12 cellular contexts compared by ENCODE assay signal in genomic region chr20:34706022-34706875, GRCh38. TPM values are rescaled to one million over a fixed set of nuclear protein-coding genes. Genes with fewer than 3 reads are reported as not detected.
DNase-seq lines count a peak whose midpoint lies in the region; ATAC-seq, FAIRE-seq and TF ChIP-seq lines count a peak whose summit lies in the region.
"Had no signal": no experiment of that assay in that cellular context is flagged by ENCODE, and none has a peak within 500 bp of the region (broad histone marks: within the 10 kb centered on the region; RNA-seq: fewer than 3 reads in every experiment).

No MANE protein-coding gene starts in this region.

- H3K79me2 ChIP-seq in PC-9 (ENCODE audit: low read depth), result no peaks in the 10 kb centered on the region

- CTCF ChIA-PET in PC-9 (lab: Charles Lee), result no interaction called here

- H3K27me3 ChIP-seq in PC-9 (ENCODE audit: insufficient read depth, low read depth) (no peaks in the 10 kb centered on the region), esophagus squamous epithelium (no peaks in the 10 kb centered on the region), pancreas (no peaks in the 10 kb centered on the region)

- H3K9me3 ChIP-seq in PC-9 (ENCODE audit: insufficient read depth, low read depth) (no peaks in the 10 kb centered on the region), esophagus squamous epithelium (no peaks in the 10 kb centered on the region), pancreas (no peaks in the 10 kb centered on the region)

- no peak for FAIRE-seq in pancreas (lab: Jason Lieb, UNC)
- FAIRE-seq: endometrium had no signal

- H3K4me1 ChIP-seq in PC-9 (replicated peaks; ENCODE audit: insufficient read depth) (peaks cover 34% of the 10 kb centered on the region), esophagus squamous epithelium (peaks cover 16 to 72% (median 26%) of the 10 kb centered on the region in 3 donors), pancreas (peaks cover 0 to 11% (median 0%) of the 10 kb centered on the region in 3 donors)

- intact Hi-C loops in PC-9 (cut with micrococcal nuclease; ENCODE audit: unreplicated experiment), result loop anchor here (5.0 kb wide), 1 partner anchor 514 kb away; no protein-coding TSS in a partner anchor
- intact Hi-C loops in esophagus squamous epithelium (cut with DNase I), result loop anchor here (5.0 kb wide), 1 partner anchor 124 kb away; no protein-coding TSS in a partner anchor
- intact Hi-C loops in pancreas (cut with DNase I), result loop anchor here in 1 of 3 donors (10.0 kb wide), 1 partner anchor 161 kb away; no protein-coding TSS in a partner anchor

- no peaks in the 10 kb centered on the region for H3K9me2 ChIP-seq in PC-9 (ENCODE audit: insufficient read depth)

- H3K36me3 ChIP-seq in PC-9 (ENCODE audit: low read depth) (no peaks in the 10 kb centered on the region), esophagus squamous epithelium (peaks cover 0 to 12% (median 0%) of the 10 kb centered on the region in 3 donors), pancreas (no peaks in the 10 kb centered on the region)

- TF ChIP-seq CTCF in 22Rv1 (IDR thresholded peaks at IDR 0.05), result no peak
- no peak for TF ChIP-seq CTCF in PC-9 (conservative IDR thresholded peaks at IDR 0.05)
- TF ChIP-seq CTCF in esophagus squamous epithelium (IDR thresholded peaks at IDR 0.05), result no peak
- TF ChIP-seq CTCF in pancreas (IDR thresholded peaks at IDR 0.05), result no peak
- TF ChIP-seq CTCF in omental fat pad (IDR thresholded peaks at IDR 0.05), result no peak

- no TSS peak for BruUV-seq in PC-9 (replicated peaks; lab: Mats Ljungman, UMichigan)

- H4K20me1 ChIP-seq in PC-9 (ENCODE audit: insufficient read depth), result no peaks in the 10 kb centered on the region; the same call in 1 of the 2 replicates

- H3K4me2 ChIP-seq in PC-9, result peak overlapping the region; percentile 99; the same call in 1 of the 2 replicates

- no peak overlapping the region for H2AFZ ChIP-seq in PC-9

- WGBS in esophagus squamous epithelium, 2 donors, result 82 to 91% methylated on average over 3 of the region's 3 CpGs
- 82 to 86% methylated on average over 3 of the region's 3 CpGs for WGBS in pancreas, 2 donors

- H3K4me3 ChIP-seq in PC-9 (no peak overlapping the region), esophagus squamous epithelium (peak overlapping the region in 2 of 4 donors; percentile 89 to 91), pancreas (no peak overlapping the region)

- no peak for ATAC-seq in pancreas
- ATAC-seq in omental fat pad (ENCODE audit: low FRiP score), result no peak

- H3K27ac ChIP-seq in 22Rv1 (peak overlapping the region; percentile 87), PC-9 (peak overlapping the region; percentile 16; the same call in 1 of the 2 replicates), esophagus squamous epithelium (peak overlapping the region; percentile 93 to 100 (median 98)), pancreas (peak overlapping the region; percentile 98 to 100 (median 98))

- DNase-seq in PC-9, result no peak
- no peak for DNase-seq in esophagus squamous epithelium (lab: John Stamatoyannopoulos, UW)
- no peak for DNase-seq in pancreas
- no peak for DNase-seq in omental fat pad (ENCODE audit: low spot score)
- no peak for DNase-seq in middle frontal gyrus (ENCODE audit: extremely low spot score, low spot score)
- DNase-seq in mucosa of gallbladder (ENCODE audit: low spot score), result no peak
- no peak for DNase-seq in activated naive CD4-positive, alpha-beta T cell (lab: John Stamatoyannopoulos, UW)
- DNase-seq: activated CD4-positive, CD25-positive, alpha-beta regulatory T cell; activated gamma-delta T cell treated with Interleukin-2 at 50 U/mL for 16 hours; NCI-H1436 treated with DMSO at 0.1 percent for 48 hours had no signal

- H3F3A ChIP-seq in PC-9 (ENCODE audit: insufficient read depth, low read depth), result peaks cover 48% of the 10 kb centered on the region

- TF ChIP-seq POLR2A in esophagus squamous epithelium (IDR thresholded peaks at IDR 0.05), result no peak

- POLR2A ChIA-PET in PC-9 (lab: Charles Lee; ENCODE audit: unreplicated experiment), result interaction anchor here (0.6 kb wide), 3 partner anchors 59 to 404 kb away, joined by 4 to 5 read pairs (median 5); no protein-coding TSS in a partner anchor

RNA-seq across cellular contexts. Expression of gene TP53INP2, which starts 2.1 kb away (rescaled TPM):
- total RNA-seq in PC-9 (2021), result 4.4 and 4.9 TPM in 2 replicates
- total RNA-seq in esophagus squamous epithelium, result 10 to 100 TPM; 11.8 to 40.8 (median 36.2) TPM
- 1 to 10 TPM; 3.8 to 7.1 (median 4.6) TPM for total RNA-seq in pancreas
- polyA plus RNA-seq in pancreas, result 1 to 10 TPM; 4.8 to 7.9 TPM
- total RNA-seq in omental fat pad, result 10 to 100 TPM in 3 of 4 donors, 1 to 10 TPM in 1; 8.6 to 19.7 (median 15.1) TPM
- total RNA-seq in mucosa of gallbladder, result 59.1 TPM

RNA-seq across cellular contexts. Expression of gene PIGU, which starts 29.4 kb away (rescaled TPM):
- total RNA-seq in PC-9 (2021) (20.9 and 25.0 TPM in 2 replicates), esophagus squamous epithelium (10 to 100 TPM; 14.8 to 27.1 (median 17.6) TPM), pancreas (10 to 100 TPM in 1 of 6 donors, 1 to 10 TPM in 5; 4.1 to 11.3 (median 7.7) TPM), omental fat pad (10 to 100 TPM; 10.2 to 16.8 (median 14.2) TPM), mucosa of gallbladder (19.1 TPM)
- 10 to 100 TPM; 12.2 to 20.4 TPM for polyA plus RNA-seq in pancreas

Comparison
In these comparisons a context has a peak if more than half of its experiments do, and no peak if none do; other contexts are left out.
1. H3K27ac ChIP-seq: peak in every context shown above with its lines; median percentile 98 in pancreas; 98 in esophagus squamous epithelium; 87 in 22Rv1; 16 in PC-9.